ENCODE assay signal across 18 cellular contexts in genomic region chr3:27717200-27717852, GRCh38. TPM values are rescaled to one million over a fixed set of nuclear protein-coding genes. Genes with fewer than 3 reads are reported as not detected.
A peak's percentile ranks its signal among the peaks of the same experiment; 100 is the strongest.
DNase-seq lines count a peak whose midpoint lies in the region; ATAC-seq and TF ChIP-seq lines count a peak whose summit lies in the region.
"Had no signal": no experiment of that assay in that cellular context is flagged by ENCODE, and none has a peak within 500 bp of the region (broad histone marks: within the 10 kb centered on the region; RNA-seq: fewer than 3 reads in every experiment).

No MANE protein-coding gene starts in this region.

- no peak for DNase-seq in activated CD8-positive, alpha-beta memory T cell treated with anti-CD3 and anti-CD28 coated beads, Interleukin-2, amount 10 ng/mL, durations not matched to agents 7 days and 5 days
- DNase-seq in activated CD8-positive, alpha-beta memory T cell treated with anti-CD3 and anti-CD28 coated beads, Interleukin-2, amount 50 U/mL, for 4 hours: no peak
- DNase-seq in H7 (peak; percentile 29), HEK293T (ENCODE audit: extremely low spot score) (no peak), DMS53 treated with DMSO at 0.1 percent for 48 hours (lab: John Stamatoyannopoulos, UW; ENCODE audit: unreplicated experiment) (no peak)
- DNase-seq in central memory CD8-positive, alpha-beta T cell (ENCODE audit: low spot score in 2 of 2): no peak
- DNase-seq in natural killer cell treated with Interleukin-12 subunit alpha and Interleukin-12 subunit beta and Interleukin-15 and Interleukin-18, amount 100 ng/mL, for 72 hours (ENCODE audit: low spot score): no peak
- DNase-seq in activated CD4-positive, alpha-beta T cell treated with anti-CD3 and anti-CD28 coated beads for 1 hour: no peak
- DNase-seq: BE2C; CD4-positive, alpha-beta memory T cell; DMS79 treated with DMSO at 0.1 percent for 48 hours; NCI-H1105 treated with DMSO at 0.1 percent for 48 hours; NCI-H187; NCI-H345; NCI-H69; NK-92 treated with Interleukin-12 subunit alpha and Interleukin-12 subunit beta, amount 100 ng/mL, for 24 hours had no signal

- H3K27ac Mint-ChIP-seq in activated CD8-positive, alpha-beta memory T cell treated with anti-CD3 and anti-CD28 coated beads, Interleukin-2, amount 10 ng/mL, durations not matched to agents 7 days and 5 days: peak overlapping the region; percentile 58
- peak overlapping the region; percentile 98 for H3K27ac Mint-ChIP-seq in central memory CD8-positive, alpha-beta T cell (ENCODE audit: low read depth)
- H3K27ac Mint-ChIP-seq in natural killer cell treated with Interleukin-12 subunit alpha and Interleukin-12 subunit beta and Interleukin-15 and Interleukin-18, amount 100 ng/mL, for 72 hours: peak overlapping the region; percentile 98 to 99

- H3K9me3 Mint-ChIP-seq in activated CD8-positive, alpha-beta memory T cell treated with anti-CD3 and anti-CD28 coated beads, Interleukin-2, amount 10 ng/mL, durations not matched to agents 7 days and 5 days (ENCODE audit: low read depth): no peaks in the 10 kb centered on the region
- no peaks in the 10 kb centered on the region for H3K9me3 Mint-ChIP-seq in central memory CD8-positive, alpha-beta T cell
- no peaks in the 10 kb centered on the region for H3K9me3 Mint-ChIP-seq in natural killer cell treated with Interleukin-12 subunit alpha and Interleukin-12 subunit beta and Interleukin-15 and Interleukin-18, amount 100 ng/mL, for 72 hours

- H3K4me1 Mint-ChIP-seq in activated CD8-positive, alpha-beta memory T cell treated with anti-CD3 and anti-CD28 coated beads, Interleukin-2, amount 10 ng/mL, durations not matched to agents 7 days and 5 days: peaks cover 47% of the 10 kb centered on the region
- H3K4me1 Mint-ChIP-seq in central memory CD8-positive, alpha-beta T cell: peaks cover 70% of the 10 kb centered on the region
- peaks cover 52 to 72% of the 10 kb centered on the region in 2 donors for H3K4me1 Mint-ChIP-seq in natural killer cell treated with Interleukin-12 subunit alpha and Interleukin-12 subunit beta and Interleukin-15 and Interleukin-18, amount 100 ng/mL, for 72 hours (ENCODE audit: low read depth in 2 of 2)

- H3K27me3 Mint-ChIP-seq in activated CD8-positive, alpha-beta memory T cell treated with anti-CD3 and anti-CD28 coated beads, Interleukin-2, amount 10 ng/mL, durations not matched to agents 7 days and 5 days: peaks cover 37% of the 10 kb centered on the region
- H3K27me3 Mint-ChIP-seq in central memory CD8-positive, alpha-beta T cell: no peaks in the 10 kb centered on the region
- H3K27me3 Mint-ChIP-seq in natural killer cell treated with Interleukin-12 subunit alpha and Interleukin-12 subunit beta and Interleukin-15 and Interleukin-18, amount 100 ng/mL, for 72 hours: no peaks in the 10 kb centered on the region

- POLR2A ChIA-PET in HEK293T (lab: Yijun Ruan, JAX): no interaction called here

- CTCF ChIA-PET in activated CD8-positive, alpha-beta memory T cell treated with anti-CD3 and anti-CD28 coated beads, Interleukin-2, amount 10 ng/mL, durations not matched to agents 7 days and 5 days (lab: Charles Lee): interaction anchor here (9.6 kb wide), 1 partner anchor 609 kb away, joined by 82 read pairs; no protein-coding TSS in a partner anchor
- CTCF ChIA-PET in HEK293T (lab: Yijun Ruan, JAX): no interaction called here

- peaks cover 20% of the 10 kb centered on the region for H3K36me3 Mint-ChIP-seq in activated CD8-positive, alpha-beta memory T cell treated with anti-CD3 and anti-CD28 coated beads, Interleukin-2, amount 10 ng/mL, durations not matched to agents 7 days and 5 days
- peaks cover 87% of the 10 kb centered on the region for H3K36me3 Mint-ChIP-seq in central memory CD8-positive, alpha-beta T cell (ENCODE audit: insufficient read depth)
- H3K36me3 Mint-ChIP-seq in natural killer cell treated with Interleukin-12 subunit alpha and Interleukin-12 subunit beta and Interleukin-15 and Interleukin-18, amount 100 ng/mL, for 72 hours: peaks cover 57% of the 10 kb centered on the region

- H3K4me3 ChIP-seq in H7 (ENCODE audit: insufficient read depth, low read depth, low read length): peak overlapping the region; percentile 7; the same call in 1 of the 2 replicates

- H3K36me3 ChIP-seq in H7 (replicated peaks; ENCODE audit: control insufficient read depth, insufficient read depth, low read length): no peaks in the 10 kb centered on the region
- H3K36me3 ChIP-seq: BE2C had no signal

- H3K27me3 ChIP-seq in H7 (ENCODE audit: control insufficient read depth, insufficient read depth, low read length): peaks cover 97% of the 10 kb centered on the region

- peak overlapping the region; percentile 81 for H3K4me3 Mint-ChIP-seq in activated CD8-positive, alpha-beta memory T cell treated with anti-CD3 and anti-CD28 coated beads, Interleukin-2, amount 10 ng/mL, durations not matched to agents 7 days and 5 days
- H3K4me3 Mint-ChIP-seq in central memory CD8-positive, alpha-beta T cell: peak overlapping the region; percentile 98
- H3K4me3 Mint-ChIP-seq in natural killer cell treated with Interleukin-12 subunit alpha and Interleukin-12 subunit beta and Interleukin-15 and Interleukin-18, amount 100 ng/mL, for 72 hours: peak overlapping the region; percentile 100

- ATAC-seq in activated CD8-positive, alpha-beta memory T cell treated with anti-CD3 and anti-CD28 coated beads, Interleukin-2, amount 10 ng/mL, durations not matched to agents 7 days and 5 days: no peak
- ATAC-seq in central memory CD8-positive, alpha-beta T cell (replicated peaks; ENCODE audit: extremely low read depth, poor library complexity, severe bottlenecking): no peak
- ATAC-seq in natural killer cell treated with Interleukin-12 subunit alpha and Interleukin-12 subunit beta and Interleukin-15 and Interleukin-18, amount 100 ng/mL, for 72 hours: no peak
- ATAC-seq: HCT116 had no signal

TF ChIP-seq in HEK293T, 16 proteins besides CTCF, POLR2A, EP300 and RAD21:
- TF ChIP-seq LEF1 (IDR thresholded peaks at IDR 0.05; ENCODE audit: borderline replicate concordance) (no peak), BHLHE40 (IDR thresholded peaks at IDR 0.05; ENCODE audit: borderline replicate concordance) (no peak), ARNT (IDR thresholded peaks at IDR 0.05) (no peak), SUZ12 (IDR thresholded peaks at IDR 0.05) (no peak), FOXM1 (IDR thresholded peaks at IDR 0.05; ENCODE audit: borderline replicate concordance) (no peak), FOXK2 (IDR thresholded peaks at IDR 0.05) (no peak), ELF4 (IDR thresholded peaks at IDR 0.05) (no peak), PKNOX1 (IDR thresholded peaks at IDR 0.05) (no peak), L3MBTL2 (conservative IDR thresholded peaks at IDR 0.05) (no peak), SP1 (IDR thresholded peaks at IDR 0.05) (no peak), NFRKB (IDR thresholded peaks at IDR 0.05) (no peak), CTBP1 (IDR thresholded peaks at IDR 0.05; ENCODE audit: borderline replicate concordance) (no peak)

RNA-seq across cellular contexts. Expression of gene EOMES, which starts 4.8 kb away (rescaled TPM):
- 10 to 100 TPM in 1 of 2 experiments, 1 to 10 TPM in 1; 7.3 to 12.5 TPM for total RNA-seq in activated CD8-positive, alpha-beta memory T cell treated with anti-CD3 and anti-CD28 coated beads, Interleukin-2, amount 10 ng/mL, durations not matched to agents 7 days and 5 days
- total RNA-seq in H7 (2014; rRNA removed; shearing (Covaris generic)): 24.0 and 54.9 TPM in 2 replicates
- 100 to 1,000 TPM; 117 to 270 TPM for total RNA-seq in natural killer cell treated with Interleukin-12 subunit alpha and Interleukin-12 subunit beta and Interleukin-15 and Interleukin-18, amount 100 ng/mL, for 72 hours
- total RNA-seq: OCI-LY7 had no signal
